In the genomic region with DNA sequence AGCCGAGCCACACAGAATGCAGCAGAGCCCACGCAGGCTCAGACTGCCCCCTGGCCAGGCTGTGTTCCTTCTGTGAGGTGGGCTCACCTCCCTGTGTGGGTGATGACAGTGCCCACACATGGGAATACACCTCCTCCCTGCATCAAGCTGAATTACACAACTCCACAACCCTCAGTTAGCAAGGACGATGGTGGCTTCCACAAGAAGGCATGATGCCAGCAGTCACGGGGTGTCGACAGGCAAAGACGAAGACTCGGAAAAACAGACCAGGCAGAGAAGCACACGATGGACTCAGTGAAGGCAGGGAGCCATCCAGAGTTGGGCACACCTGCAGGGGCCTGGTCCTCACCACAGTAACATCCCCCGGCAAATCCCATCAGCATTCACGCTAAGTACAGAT, we compare ENCODE assay signal across 14 cellular contexts. TPM values are rescaled to one million over a fixed set of nuclear protein-coding genes. Genes with fewer than 3 reads are reported as not detected.
DNase-seq lines count a peak whose midpoint lies in the region; ATAC-seq and TF ChIP-seq lines count a peak whose summit lies in the region.
"Had no signal": no experiment of that assay in that cellular context is flagged by ENCODE, and none has a peak within 500 bp of the region (broad histone marks: within the 10 kb centered on the region; RNA-seq: fewer than 3 reads in every experiment).

No MANE protein-coding gene starts in this region.

- H3K9me3 ChIP-seq in HEK293 (ENCODE audit: control insufficient read depth, insufficient read depth, low read depth, low read length) (no peaks in the 10 kb centered on the region), right cardiac atrium (ENCODE audit: control insufficient read depth, low read length) (no peaks in the 10 kb centered on the region), gastrocnemius medialis (no peaks in the 10 kb centered on the region)
- H3K9me3 ChIP-seq: prostate gland had no signal

- no peak overlapping the region for H3K4me3 Mint-ChIP-seq in effector memory CD8-positive, alpha-beta T cell

- no peaks in the 10 kb centered on the region for H3K27me3 Mint-ChIP-seq in effector memory CD8-positive, alpha-beta T cell

- H3K4me3 ChIP-seq in HEK293 (ENCODE audit: low read depth, low read length): no peak overlapping the region
- peak overlapping the region in 5 of 59 donors; percentile 5 to 30 (median 11) for H3K4me3 ChIP-seq in dorsolateral prefrontal cortex
- H3K4me3 ChIP-seq in right cardiac atrium (ENCODE audit: low read length): no peak overlapping the region
- no peak overlapping the region for H3K4me3 ChIP-seq in gastrocnemius medialis
- H3K4me3 ChIP-seq: prostate gland had no signal

- H3K4me1 Mint-ChIP-seq in effector memory CD8-positive, alpha-beta T cell (ENCODE audit: low read depth in 2 of 2): peaks cover 21 to 23% of the 10 kb centered on the region in 2 donors

- peaks cover 71% of the 10 kb centered on the region for H3K36me3 Mint-ChIP-seq in effector memory CD8-positive, alpha-beta T cell (ENCODE audit: insufficient read depth)

- in situ Hi-C loops in gastrocnemius medialis (cut with MboI; ENCODE audit: low sequenced_read_pairs in 4 of 4): no loop called here

- H3K4me1 ChIP-seq in HEK293 (ENCODE audit: control insufficient read depth, insufficient read depth, low read length) (no peaks in the 10 kb centered on the region), right cardiac atrium (ENCODE audit: control insufficient read depth, insufficient read depth, low read length) (peaks cover 6% of the 10 kb centered on the region), gastrocnemius medialis (peaks cover 10 to 17% of the 10 kb centered on the region in 2 donors)
- H3K4me1 ChIP-seq: prostate gland had no signal

- ATAC-seq in right cardiac atrium (peak; percentile 60 to 68), gastrocnemius medialis (peak; percentile 65 to 94), HG02759 (IDR thresholded peaks at IDR 0.05; ENCODE audit: unreplicated experiment) (no peak)
- ATAC-seq in effector memory CD8-positive, alpha-beta T cell (replicated peaks): no peak
- ATAC-seq: Panc1 had no signal

- H3K27ac ChIP-seq in HEK293 (ENCODE audit: extremely low read depth, low read depth, low read length): no peak overlapping the region
- H3K27ac ChIP-seq in dorsolateral prefrontal cortex: peak overlapping the region in 57 of 59 donors; percentile 1 to 84 (median 66)
- H3K27ac ChIP-seq in right cardiac atrium (ENCODE audit: low read length): peak overlapping the region; percentile 37
- peak overlapping the region in 2 of 4 donors; percentile 29 to 40 for H3K27ac ChIP-seq in gastrocnemius medialis
- H3K27ac ChIP-seq: prostate gland had no signal

- TF ChIP-seq POLR2A in gastrocnemius medialis (IDR thresholded peaks at IDR 0.05): no peak

- intact Hi-C loops in dorsolateral prefrontal cortex (cut with DNase I) (no loop called here), right cardiac atrium (cut with DNase I) (no loop called here), gastrocnemius medialis (cut with DNase I; ENCODE audit: low total_unique reads) (no loop called here)

- WGBS in right cardiac atrium: 47% methylated on average over 10 of the region's 10 CpGs

- POLR2A ChIA-PET in HEK293 (lab: Yijun Ruan, JAX): no interaction called here

- peaks cover 11 to 79% of the 10 kb centered on the region in 2 experiments; a peak in 2 of 3 replicates for H3K36me3 ChIP-seq in HEK293 (ENCODE audit: control insufficient read depth in 2 of 2, insufficient read depth in 1 of 2, low read length in 2 of 2)
- peaks cover 0 to 51% of the 10 kb centered on the region in 2 donors for H3K36me3 ChIP-seq in gastrocnemius medialis
- H3K36me3 ChIP-seq: prostate gland had no signal

- no peaks in the 10 kb centered on the region for H3K9me3 Mint-ChIP-seq in effector memory CD8-positive, alpha-beta T cell

- H3K27me3 ChIP-seq in dorsolateral prefrontal cortex (no peaks in the 10 kb centered on the region), right cardiac atrium (ENCODE audit: control insufficient read depth, insufficient read depth) (no peaks in the 10 kb centered on the region), gastrocnemius medialis (no peaks in the 10 kb centered on the region)

- CTCF ChIA-PET in HEK293 (lab: Yijun Ruan, JAX): no interaction called here

- peak; percentile 35 to 77 (median 64) for DNase-seq in dorsolateral prefrontal cortex
- DNase-seq in right cardiac atrium: peak; percentile 68 to 78 (median 75)
- peak in 1 of 2 donors; percentile 61 for DNase-seq in gastrocnemius medialis
- no peak for DNase-seq in NCI-H510A (lab: John Stamatoyannopoulos, UW)
- no peak for DNase-seq in effector memory CD8-positive, alpha-beta T cell
- no peak for DNase-seq in ecto neural progenitor cell (ENCODE audit: low spot score)
- DNase-seq: activated effector memory CD4-positive, alpha-beta T cell treated with Interleukin-2 at 50 U/mL for 16 hours; kidney; NCI-H2029; NCI-H526 treated with DMSO at 0.1 percent for 48 hours had no signal

- no peak overlapping the region for H3K27ac Mint-ChIP-seq in effector memory CD8-positive, alpha-beta T cell

- TF ChIP-seq CTCF in HEK293 (tag by site-specific recombination; IDR thresholded peaks at IDR 0.05) (no peak), dorsolateral prefrontal cortex (IDR thresholded peaks at IDR 0.05 in 54 of 56, conservative IDR thresholded peaks at IDR 0.05 in 2 of 56; ENCODE audit: low read depth in 1 of 56, partially characterized antibody in 56 of 56) (no peak), gastrocnemius medialis (IDR thresholded peaks at IDR 0.05 in 4 of 5, conservative IDR thresholded peaks at IDR 0.05 in 1 of 5) (no peak)

TF ChIP-seq in HEK293, 187 proteins besides CTCF, POLR2A, EP300 and RAD21 (continues in another document):
- TF ChIP-seq BCL11B (tag by site-specific recombination; IDR thresholded peaks at IDR 0.05; ENCODE audit: low read depth) (no peak), ZNF112 (tag by site-specific recombination; IDR thresholded peaks at IDR 0.05) (no peak), ZFHX2 (tag by site-specific recombination; conservative IDR thresholded peaks at IDR 0.05) (peak; percentile 66), ZNF777 (tag by site-specific recombination; IDR thresholded peaks at IDR 0.05; ENCODE audit: borderline replicate concordance) (no peak)
- TF ChIP-seq, protein P1, sequence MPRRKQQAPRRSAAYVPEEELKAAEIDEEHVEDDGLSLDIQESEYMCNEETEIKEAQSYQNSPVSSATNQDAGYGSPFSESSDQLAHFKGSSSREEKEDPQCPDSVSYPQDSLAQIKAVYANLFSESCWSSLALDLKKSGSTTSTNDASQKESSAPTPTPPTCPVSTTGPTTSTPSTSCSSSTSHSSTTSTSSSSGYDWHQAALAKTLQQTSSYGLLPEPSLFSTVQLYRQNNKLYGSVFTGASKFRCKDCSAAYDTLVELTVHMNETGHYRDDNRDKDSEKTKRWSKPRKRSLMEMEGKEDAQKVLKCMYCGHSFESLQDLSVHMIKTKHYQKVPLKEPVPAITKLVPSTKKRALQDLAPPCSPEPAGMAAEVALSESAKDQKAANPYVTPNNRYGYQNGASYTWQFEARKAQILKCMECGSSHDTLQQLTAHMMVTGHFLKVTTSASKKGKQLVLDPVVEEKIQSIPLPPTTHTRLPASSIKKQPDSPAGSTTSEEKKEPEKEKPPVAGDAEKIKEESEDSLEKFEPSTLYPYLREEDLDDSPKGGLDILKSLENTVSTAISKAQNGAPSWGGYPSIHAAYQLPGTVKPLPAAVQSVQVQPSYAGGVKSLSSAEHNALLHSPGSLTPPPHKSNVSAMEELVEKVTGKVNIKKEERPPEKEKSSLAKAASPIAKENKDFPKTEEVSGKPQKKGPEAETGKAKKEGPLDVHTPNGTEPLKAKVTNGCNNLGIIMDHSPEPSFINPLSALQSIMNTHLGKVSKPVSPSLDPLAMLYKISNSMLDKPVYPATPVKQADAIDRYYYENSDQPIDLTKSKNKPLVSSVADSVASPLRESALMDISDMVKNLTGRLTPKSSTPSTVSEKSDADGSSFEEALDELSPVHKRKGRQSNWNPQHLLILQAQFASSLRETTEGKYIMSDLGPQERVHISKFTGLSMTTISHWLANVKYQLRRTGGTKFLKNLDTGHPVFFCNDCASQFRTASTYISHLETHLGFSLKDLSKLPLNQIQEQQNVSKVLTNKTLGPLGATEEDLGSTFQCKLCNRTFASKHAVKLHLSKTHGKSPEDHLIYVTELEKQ (tag by site-specific recombination; IDR thresholded peaks at IDR 0.05; ENCODE audit: borderline replicate concordance): no peak

RNA-seq across cellular contexts. Expression of a gene that starts 12.1 kb away (rescaled TPM):
- total RNA-seq in dorsolateral prefrontal cortex (10 to 100 TPM; 36.9 to 61.2 (median 48.6) TPM), right cardiac atrium (10 to 100 TPM; 36.2 to 41.7 (median 38.4) TPM), gastrocnemius medialis (10 to 100 TPM; 23.2 to 40.3 (median 33.6) TPM)
- 19.3 TPM for polyA plus RNA-seq in right cardiac atrium

RNA-seq across cellular contexts. Expression of a gene that starts 27.3 kb away (rescaled TPM):
- total RNA-seq in dorsolateral prefrontal cortex (100 to 1,000 TPM in 91 of 120 experiments, 10 to 100 TPM in 29; 78.8 to 144 (median 108) TPM), right cardiac atrium (10 to 100 TPM; 44.4 to 52.0 (median 46.6) TPM), gastrocnemius medialis (10 to 100 TPM; 14.8 to 21.3 (median 16.8) TPM)
- polyA plus RNA-seq in right cardiac atrium: 10.8 TPM

RNA-seq across cellular contexts. Expression of a gene that starts 50.8 kb away (rescaled TPM):
- total RNA-seq in dorsolateral prefrontal cortex (100 to 1,000 TPM in 64 of 120 experiments, 10 to 100 TPM in 56; 36.8 to 327 (median 103) TPM), right cardiac atrium (10 to 100 TPM in 1 of 4 donors, 1 to 10 TPM in 3; 6.4 to 17.5 (median 8.8) TPM), gastrocnemius medialis (under 1 TPM in 3 of 4 donors, not detected in 1; 0.15 to 0.51 (median 0.18) TPM)
- polyA plus RNA-seq in right cardiac atrium: 4.5 TPM

Comparison
In these comparisons a context has a peak if more than half of its experiments do, and no peak if none do; other contexts are left out.
1. DNase-seq: peak in dorsolateral prefrontal cortex (10 of 10) and right cardiac atrium (3 of 3); none in NCI-H510A (single experiment), effector memory CD8-positive, alpha-beta T cell (0 of 3) and ecto neural progenitor cell (single experiment).
2. ATAC-seq: peak in right cardiac atrium (2 of 2) and gastrocnemius medialis (2 of 2); none in HG02759 (single experiment) and effector memory CD8-positive, alpha-beta T cell (single experiment).
3. RNA of a gene that starts 50.8 kb away (total RNA-seq): 36.8 to 327 TPM in dorsolateral prefrontal cortex and 6.4 to 17.5 TPM in right cardiac atrium; 0.15 to 0.51 TPM in gastrocnemius medialis; every median in the first group is over 4 times any median in the second.